10 cellular contexts compared by ENCODE assay signal in the genomic region with DNA sequence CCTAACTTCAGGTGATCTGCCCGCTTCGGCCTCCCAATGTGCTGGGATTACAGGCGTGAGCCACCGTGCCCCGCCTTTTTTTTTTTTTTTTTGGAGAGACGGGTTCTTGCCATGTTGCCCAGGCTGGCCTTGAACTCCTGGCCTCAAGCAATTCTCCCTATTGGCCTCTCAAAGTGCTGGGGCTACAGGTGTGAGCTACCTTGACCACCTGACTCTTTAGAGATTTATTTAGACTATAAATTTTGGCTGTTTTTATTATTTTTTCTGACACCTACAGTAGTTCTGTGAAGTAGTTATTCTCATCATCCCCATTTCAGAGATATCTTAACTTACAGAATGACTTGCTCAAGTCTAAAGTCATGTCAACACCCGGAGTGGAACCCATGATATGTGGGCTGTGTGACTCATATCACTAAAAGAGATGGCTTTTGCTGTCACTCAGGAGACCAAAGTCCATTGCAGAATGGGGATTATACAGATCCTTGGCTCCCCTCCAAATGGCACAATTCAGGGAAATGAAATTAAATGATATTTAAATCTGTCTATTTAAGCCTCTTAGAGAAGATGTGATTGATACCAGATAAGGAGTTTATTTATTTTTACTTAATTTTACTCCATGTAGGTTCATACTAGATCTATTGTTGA.
A peak's percentile ranks its signal among the peaks of the same experiment; 100 is the strongest.
DNase-seq lines count a peak whose midpoint lies in the region; ATAC-seq and TF ChIP-seq lines count a peak whose summit lies in the region.
"Had no signal": no experiment of that assay in that cellular context is flagged by ENCODE, and none has a peak within 500 bp of the region (broad histone marks: within the 10 kb centered on the region; RNA-seq: fewer than 3 reads in every experiment).

No MANE protein-coding gene starts in this region.

- H3K27ac Mint-ChIP-seq in activated CD4-positive, alpha-beta memory T cell treated with anti-CD3 and anti-CD28 coated beads for 36 hours = no peak overlapping the region
- no peak overlapping the region for H3K27ac Mint-ChIP-seq in activated CD4-positive, alpha-beta memory T cell treated with anti-CD3 and anti-CD28 coated beads, Interleukin-2, amount 10 ng/mL, durations not matched to agents 7 days and 5 days

- no peak overlapping the region for H3K4me3 ChIP-seq in MM.1S (ENCODE audit: low read length)
- H3K4me3 ChIP-seq: BLaER1 treated with 17β-estradiol and CSF1 and Interleukin-3, amounts not matched to agents 10 nM and 100 nM; SJSA1 had no signal

- H3K4me3 Mint-ChIP-seq in activated CD4-positive, alpha-beta memory T cell treated with anti-CD3 and anti-CD28 coated beads for 36 hours = no peak overlapping the region
- no peak overlapping the region for H3K4me3 Mint-ChIP-seq in activated CD4-positive, alpha-beta memory T cell treated with anti-CD3 and anti-CD28 coated beads, Interleukin-2, amount 10 ng/mL, durations not matched to agents 7 days and 5 days

- no peak overlapping the region for H3K27ac ChIP-seq in MM.1S (ENCODE audit: low read length)
- H3K27ac ChIP-seq: BLaER1 treated with 17β-estradiol and CSF1 and Interleukin-3, amounts not matched to agents 10 nM and 100 nM; SJSA1 had no signal

- POLR2A ChIA-PET in activated CD4-positive, alpha-beta memory T cell treated with anti-CD3 and anti-CD28 coated beads for 36 hours (lab: Charles Lee) = no interaction called here
- POLR2A ChIA-PET in activated CD4-positive, alpha-beta memory T cell treated with anti-CD3 and anti-CD28 coated beads, Interleukin-2, amount 10 ng/mL, durations not matched to agents 7 days and 5 days (lab: Charles Lee) = no interaction called here

- intact Hi-C loops in activated CD4-positive, alpha-beta memory T cell treated with anti-CD3 and anti-CD28 coated beads for 36 hours (cut with micrococcal nuclease) = loop anchor here (1.0 to 2.0 kb wide), 2 partner anchors 52 to 65 kb away; no protein-coding TSS in a partner anchor

- DNase-seq in activated CD4-positive, alpha-beta memory T cell treated with anti-CD3 and anti-CD28 coated beads for 36 hours = peak; percentile 46
- no peak for DNase-seq in activated CD4-positive, alpha-beta memory T cell treated with anti-CD3 and anti-CD28 coated beads, Interleukin-2, amount 10 ng/mL, durations not matched to agents 7 days and 5 days
- peak; percentile 79 for DNase-seq in OCI-M1 (lab: John Stamatoyannopoulos, UW)
- peak; percentile 30 for DNase-seq in stimulated activated CD8-positive, alpha-beta memory T cell treated with anti-CD3 and anti-CD28 coated beads, Interleukin-4, amount 100 ng/mL, for 48 hours
- DNase-seq in MM.1S = no peak
- no peak for DNase-seq in SIG-M5 (lab: John Stamatoyannopoulos, UW)
- no peak for DNase-seq in NCI-H2029 (lab: John Stamatoyannopoulos, UW)

- H3K9me2 ChIP-seq in MM.1S (replicated peaks; ENCODE audit: insufficient read depth, low read length) = no peaks in the 10 kb centered on the region

- H3K4me1 ChIP-seq in MM.1S (ENCODE audit: low read length) = no peaks in the 10 kb centered on the region

- no peak overlapping the region for H3K4me2 ChIP-seq in MM.1S (ENCODE audit: low read depth, low read length)
- H3K4me2 ChIP-seq: BLaER1 treated with 17β-estradiol and CSF1 and Interleukin-3, amounts not matched to agents 10 nM and 100 nM had no signal

- no peaks in the 10 kb centered on the region for H3K9me3 Mint-ChIP-seq in activated CD4-positive, alpha-beta memory T cell treated with anti-CD3 and anti-CD28 coated beads for 36 hours
- no peaks in the 10 kb centered on the region for H3K9me3 Mint-ChIP-seq in activated CD4-positive, alpha-beta memory T cell treated with anti-CD3 and anti-CD28 coated beads, Interleukin-2, amount 10 ng/mL, durations not matched to agents 7 days and 5 days

- no peak overlapping the region for H3K9ac ChIP-seq in MM.1S (ENCODE audit: low read length)
- H3K9ac ChIP-seq: BLaER1 treated with 17β-estradiol and CSF1 and Interleukin-3, amounts not matched to agents 10 nM and 100 nM had no signal

- H2AFZ ChIP-seq in MM.1S (ENCODE audit: low read length) = no peak overlapping the region

- H3K9me3 ChIP-seq in MM.1S (replicated peaks; ENCODE audit: insufficient read depth, low read length) = no peaks in the 10 kb centered on the region
- H3K9me3 ChIP-seq: BLaER1 treated with 17β-estradiol and CSF1 and Interleukin-3, amounts not matched to agents 10 nM and 100 nM; SJSA1 had no signal

- TF ChIP-seq CTCF in MM.1S (IDR thresholded peaks at IDR 0.05; ENCODE audit: low read length) = no peak

- H3K79me2 ChIP-seq in MM.1S (ENCODE audit: low read length) = no peaks in the 10 kb centered on the region

- H3K36me3 Mint-ChIP-seq in activated CD4-positive, alpha-beta memory T cell treated with anti-CD3 and anti-CD28 coated beads for 36 hours = no peaks in the 10 kb centered on the region
- H3K36me3 Mint-ChIP-seq in activated CD4-positive, alpha-beta memory T cell treated with anti-CD3 and anti-CD28 coated beads, Interleukin-2, amount 10 ng/mL, durations not matched to agents 7 days and 5 days (ENCODE audit: low read depth) = no peaks in the 10 kb centered on the region

- peaks cover 10% of the 10 kb centered on the region for H3K27me3 Mint-ChIP-seq in activated CD4-positive, alpha-beta memory T cell treated with anti-CD3 and anti-CD28 coated beads for 36 hours
- H3K27me3 Mint-ChIP-seq in activated CD4-positive, alpha-beta memory T cell treated with anti-CD3 and anti-CD28 coated beads, Interleukin-2, amount 10 ng/mL, durations not matched to agents 7 days and 5 days = peaks cover 9% of the 10 kb centered on the region

- H3F3A ChIP-seq in MM.1S (ENCODE audit: insufficient read depth, low read length) = no peaks in the 10 kb centered on the region

- H4K20me1 ChIP-seq in MM.1S (ENCODE audit: insufficient read depth, low read length) = no peaks in the 10 kb centered on the region
- H4K20me1 ChIP-seq: BLaER1 treated with 17β-estradiol and CSF1 and Interleukin-3, amounts not matched to agents 10 nM and 100 nM had no signal

- H3K27me3 ChIP-seq in MM.1S (replicated peaks; ENCODE audit: insufficient read depth, low read length) = no peaks in the 10 kb centered on the region
- H3K27me3 ChIP-seq: BLaER1 treated with 17β-estradiol and CSF1 and Interleukin-3, amounts not matched to agents 10 nM and 100 nM; SJSA1 had no signal

- H3K36me3 ChIP-seq in MM.1S (replicated peaks; ENCODE audit: insufficient read depth, low read length) = no peaks in the 10 kb centered on the region
- H3K36me3 ChIP-seq: BLaER1 treated with 17β-estradiol and CSF1 and Interleukin-3, amounts not matched to agents 10 nM and 100 nM; SJSA1 had no signal

- CTCF ChIA-PET in activated CD4-positive, alpha-beta memory T cell treated with anti-CD3 and anti-CD28 coated beads for 36 hours (lab: Charles Lee) = no interaction called here
- CTCF ChIA-PET in activated CD4-positive, alpha-beta memory T cell treated with anti-CD3 and anti-CD28 coated beads, Interleukin-2, amount 10 ng/mL, durations not matched to agents 7 days and 5 days (lab: Charles Lee) = no interaction called here

- peak; percentile 94 for ATAC-seq in HG02642 (IDR thresholded peaks at IDR 0.05; ENCODE audit: poor library complexity, unreplicated experiment)

- peaks cover 8% of the 10 kb centered on the region for H3K4me1 Mint-ChIP-seq in activated CD4-positive, alpha-beta memory T cell treated with anti-CD3 and anti-CD28 coated beads for 36 hours (ENCODE audit: low read depth)
- H3K4me1 Mint-ChIP-seq in activated CD4-positive, alpha-beta memory T cell treated with anti-CD3 and anti-CD28 coated beads, Interleukin-2, amount 10 ng/mL, durations not matched to agents 7 days and 5 days = peaks cover 11% of the 10 kb centered on the region

Comparison
In these comparisons a context has a peak if more than half of its experiments do, and no peak if none do; other contexts are left out.
1. DNase-seq: peak in activated CD4-positive, alpha-beta memory T cell treated with anti-CD3 and anti-CD28 coated beads for 36 hours (single experiment), OCI-M1 (single experiment) and stimulated activated CD8-positive, alpha-beta memory T cell treated with anti-CD3 and anti-CD28 coated beads, Interleukin-4, amount 100 ng/mL, for 48 hours (single experiment); none in activated CD4-positive, alpha-beta memory T cell treated with anti-CD3 and anti-CD28 coated beads, Interleukin-2, amount 10 ng/mL, durations not matched to agents 7 days and 5 days (single experiment), MM.1S (single experiment), SIG-M5 (single experiment) and NCI-H2029 (single experiment).